Comparison of ENCODE assay signal across 10 cellular contexts in the genomic region with DNA sequence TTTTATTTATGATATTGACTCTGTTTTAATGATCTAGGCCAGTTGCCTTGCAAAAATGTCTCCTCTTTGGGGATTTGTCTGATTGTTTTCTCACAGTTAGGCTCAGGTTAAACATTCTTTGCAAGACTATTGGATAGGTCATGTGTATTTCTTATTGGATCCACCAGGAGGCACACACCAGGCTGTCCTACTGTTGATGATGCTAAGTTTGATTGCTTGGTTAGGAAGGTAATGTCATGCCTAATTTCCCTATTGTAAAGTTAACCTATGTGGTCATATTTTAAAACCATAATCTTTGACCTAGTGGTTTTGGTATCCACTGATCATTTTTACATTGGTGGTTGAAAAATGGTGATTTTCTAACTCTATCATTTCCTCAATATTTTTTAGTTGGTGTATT.
A peak's percentile ranks its signal among the peaks of the same experiment; 100 is the strongest.
DNase-seq lines count a peak whose midpoint lies in the region; ATAC-seq and TF ChIP-seq lines count a peak whose summit lies in the region.
"Had no signal": no experiment of that assay in that cellular context is flagged by ENCODE, and none has a peak within 500 bp of the region (broad histone marks: within the 10 kb centered on the region; RNA-seq: fewer than 3 reads in every experiment).

No MANE protein-coding gene starts in this region.

- TF ChIP-seq POLR2A in ovary (IDR thresholded peaks at IDR 0.05) = no peak
- TF ChIP-seq POLR2A in body of pancreas (IDR thresholded peaks at IDR 0.05) = no peak

- TF ChIP-seq EP300 in ovary (IDR thresholded peaks at IDR 0.05) = no peak

- H3K4me3 ChIP-seq in astrocyte of the cerebellum (ENCODE audit: low read depth, low read length) = no peak overlapping the region
- no peak overlapping the region for H3K4me3 ChIP-seq in ovary
- no peak overlapping the region for H3K4me3 ChIP-seq in body of pancreas
- H3K4me3 ChIP-seq: tibial nerve had no signal

- H3K27me3 ChIP-seq in ovary (no peaks in the 10 kb centered on the region), body of pancreas (no peaks in the 10 kb centered on the region)
- H3K27me3 ChIP-seq: tibial nerve had no signal

- H3K4me1 ChIP-seq in ovary (ENCODE audit: insufficient read depth) (no peaks in the 10 kb centered on the region), body of pancreas (no peaks in the 10 kb centered on the region)

- peak; percentile 64 for ATAC-seq in HG03442 (IDR thresholded peaks at IDR 0.05; ENCODE audit: unreplicated experiment)
- ATAC-seq in body of pancreas = no peak
- no peak for ATAC-seq in GM19324 (IDR thresholded peaks at IDR 0.05; ENCODE audit: low FRiP score, unreplicated experiment)

- H3K36me3 ChIP-seq in ovary (no peaks in the 10 kb centered on the region), body of pancreas (replicated peaks in 1 of 2; ENCODE audit: insufficient read depth in 1 of 2, low read depth in 2 of 2) (no peaks in the 10 kb centered on the region)
- H3K36me3 ChIP-seq: tibial nerve had no signal

- TF ChIP-seq CTCF in astrocyte of the cerebellum (IDR thresholded peaks at IDR 0.05; ENCODE audit: low read depth, low read length, missing control alignments) = peak; percentile 21
- no peak for TF ChIP-seq CTCF in ovary (IDR thresholded peaks at IDR 0.05)
- TF ChIP-seq CTCF in body of pancreas (IDR thresholded peaks at IDR 0.05) = no peak

- H3K27ac ChIP-seq in ovary (no peak overlapping the region), body of pancreas (no peak overlapping the region)
- H3K27ac ChIP-seq: tibial nerve had no signal

- DNase-seq in DMS53 (lab: John Stamatoyannopoulos, UW) = peak; percentile 31
- no peak for DNase-seq in DMS53 treated with DMSO at 0.1 percent for 48 hours (lab: John Stamatoyannopoulos, UW; ENCODE audit: unreplicated experiment)
- DNase-seq in astrocyte of the cerebellum (ENCODE audit: low read depth) = no peak
- peak; percentile 37 for DNase-seq in renal cortical epithelial cell (ENCODE audit: low read depth)
- no peak for DNase-seq in ovary
- DNase-seq in body of pancreas = no peak
- DNase-seq: NCI-H2029 had no signal

- intact Hi-C loops in ovary (cut with DNase I) = no loop called here
- intact Hi-C loops in body of pancreas (cut with DNase I) = no loop called here

- H3K9me3 ChIP-seq in ovary (no peaks in the 10 kb centered on the region), body of pancreas (no peaks in the 10 kb centered on the region)
- H3K9me3 ChIP-seq: tibial nerve had no signal

- in situ Hi-C loops in astrocyte of the cerebellum (cut with HindIII; ENCODE audit: low sequenced_read_pairs) = no loop called here

Comparison
In these comparisons a context has a peak if more than half of its experiments do, and no peak if none do; other contexts are left out.
1. DNase-seq: peak in DMS53 (single experiment) and renal cortical epithelial cell (single experiment); none in DMS53 treated with DMSO at 0.1 percent for 48 hours (single experiment), astrocyte of the cerebellum (single experiment), ovary (0 of 5) and body of pancreas (0 of 4).